8 cellular contexts compared by ENCODE assay signal in genomic region chr19:1624458-1624857, GRCh38. TPM values are rescaled to one million over a fixed set of nuclear protein-coding genes. Genes with fewer than 3 reads are reported as not detected.
DNase-seq lines count a peak whose midpoint lies in the region; ATAC-seq, FAIRE-seq and TF ChIP-seq lines count a peak whose summit lies in the region.

No MANE protein-coding gene starts in this region.

- ATAC-seq in GM21526 (IDR thresholded peaks at IDR 0.05; ENCODE audit: low FRiP score, unreplicated experiment) (no peak), GM19455 (IDR thresholded peaks at IDR 0.05; ENCODE audit: unreplicated experiment) (no peak)

- peak; percentile 89 for TF ChIP-seq CTCF in astrocyte of the spinal cord (IDR thresholded peaks at IDR 0.05; ENCODE audit: low read depth, low read length)

- in situ Hi-C loops in astrocyte of the spinal cord (cut with HindIII; ENCODE audit: low sequenced_read_pairs) = no loop called here

- DNase-seq in AG08395 (ENCODE audit: low spot score) = peak; percentile 62
- no peak for DNase-seq in GM18507 (ENCODE audit: extremely low spot score, insufficient read length, low read depth)
- peak; percentile 61 for DNase-seq in SK-N-DZ (ENCODE audit: low spot score)
- DNase-seq in astrocyte of the spinal cord (ENCODE audit: low read depth, low spot score) = peak; percentile 52
- DNase-seq in iPS DF 4.7 (ENCODE audit: extremely low read depth, low spot score) = peak; percentile 36
- DNase-seq in stimulated activated CD4-positive, alpha-beta T cell treated with anti-CD3 and anti-CD28 coated beads, Interleukin-2, amount 100 ng/mL, for 24 hours = peak; percentile 57 to 64

- no peak overlapping the region for H3K4me3 ChIP-seq in astrocyte of the spinal cord (ENCODE audit: low read depth, low read length)

- peak; percentile 58 for FAIRE-seq in GM18507 (lab: Jason Lieb, UNC)

RNA-seq across cellular contexts. Expression of gene UQCR11, which starts 19.2 kb away (rescaled TPM):
- 159 and 185 TPM in 2 replicates for polyA plus RNA-seq in SK-N-DZ (2014; cell fraction: cytosol; rRNA removed)
- 75.7 and 98.4 TPM in 2 replicates for polyA plus RNA-seq in SK-N-DZ (2014; cell fraction: nucleus; rRNA removed)

RNA-seq across cellular contexts. Expression of gene TCF3, which starts 28.0 kb away (rescaled TPM):
- 200 and 201 TPM in 2 replicates for polyA plus RNA-seq in SK-N-DZ (2014; cell fraction: cytosol; rRNA removed)
- polyA plus RNA-seq in SK-N-DZ (2014; cell fraction: nucleus; rRNA removed) = 331 and 334 TPM in 2 replicates

RNA-seq across cellular contexts. Expression of gene MBD3, which starts 31.8 kb away (rescaled TPM):
- 135 and 155 TPM in 2 replicates for polyA plus RNA-seq in SK-N-DZ (2014; cell fraction: cytosol; rRNA removed)
- polyA plus RNA-seq in SK-N-DZ (2014; cell fraction: nucleus; rRNA removed) = 218 and 233 TPM in 2 replicates

RNA-seq across cellular contexts. Expression of gene MEX3D, which starts 56.3 kb away (rescaled TPM):
- 57.5 and 75.9 TPM in 2 replicates for polyA plus RNA-seq in SK-N-DZ (2014; cell fraction: cytosol; rRNA removed)
- 45.1 and 57.9 TPM in 2 replicates for polyA plus RNA-seq in SK-N-DZ (2014; cell fraction: nucleus; rRNA removed)
